Comparison of ENCODE assay signal across 8 cellular contexts in the genomic region with DNA sequence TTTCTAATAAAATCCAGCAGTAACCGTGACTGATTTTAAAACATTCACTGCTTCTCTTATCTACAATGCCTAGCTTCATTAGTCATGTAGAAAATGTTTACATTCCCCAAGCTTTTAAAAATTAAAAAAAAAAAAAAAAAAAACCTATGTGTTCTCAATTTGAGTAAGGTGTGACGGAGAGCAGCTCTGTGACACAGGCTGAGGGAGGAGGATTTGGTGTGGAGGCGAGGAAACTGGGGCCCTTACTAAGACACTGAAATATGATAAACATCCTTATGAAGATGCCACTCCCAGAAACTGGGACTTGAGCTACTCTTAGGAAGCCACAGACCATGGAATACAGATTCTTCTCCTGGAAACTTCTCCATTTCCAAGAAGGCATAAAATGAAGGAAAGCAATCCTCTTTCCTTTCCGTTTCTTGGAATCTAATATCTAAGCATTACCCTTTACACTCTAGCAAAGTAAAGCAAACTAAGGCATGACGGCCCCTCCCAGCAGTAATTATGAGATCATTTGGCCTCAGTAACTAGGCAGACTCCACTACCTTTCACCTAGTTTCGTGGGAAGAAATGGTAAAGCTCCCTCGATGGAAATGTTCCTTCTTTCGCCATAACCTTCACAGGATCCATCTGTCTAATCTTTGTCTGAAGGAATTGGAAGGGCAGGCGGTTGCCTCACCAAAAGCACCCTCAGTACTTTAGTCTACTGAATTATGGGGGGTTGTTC. TPM values are rescaled to one million over a fixed set of nuclear protein-coding genes. Genes with fewer than 3 reads are reported as not detected.
A peak's percentile ranks its signal among the peaks of the same experiment; 100 is the strongest.
DNase-seq lines count a peak whose midpoint lies in the region; ATAC-seq lines count a peak whose summit lies in the region.

No MANE protein-coding gene starts in this region.

- no peak overlapping the region for H3K4me3 ChIP-seq in skin epidermis

- peak; percentile 27 for ATAC-seq in GM18909 (IDR thresholded peaks at IDR 0.05; ENCODE audit: poor library complexity, unreplicated experiment)
- ATAC-seq in HG03558 (IDR thresholded peaks at IDR 0.05; ENCODE audit: extremely low read depth, unreplicated experiment): peak; percentile 25
- ATAC-seq in HG03108 (IDR thresholded peaks at IDR 0.05; ENCODE audit: unreplicated experiment): no peak

- H3K27ac ChIP-seq in skin epidermis: peak overlapping the region in 16 of 21 experiments; percentile 8 to 77 (median 41)

- DNase-seq in astrocyte of the hippocampus (ENCODE audit: low read depth, low spot score) (peak; percentile 43), NCI-H524 treated with DMSO at 0.1 percent for 48 hours (lab: John Stamatoyannopoulos, UW) (no peak), NCI-H2107 (lab: John Stamatoyannopoulos, UW) (no peak), SK-N-DZ (ENCODE audit: low spot score) (no peak)

RNA-seq across cellular contexts. Expression of a gene that starts 23.5 kb away (rescaled TPM):
- polyA plus RNA-seq in SK-N-DZ (2014; cell fraction: cytosol; rRNA removed): not detected in 2 replicates
- polyA plus RNA-seq in SK-N-DZ (2014; cell fraction: nucleus; rRNA removed): not detected in 2 replicates
